2 cellular contexts compared by ENCODE assay signal in the genomic region with DNA sequence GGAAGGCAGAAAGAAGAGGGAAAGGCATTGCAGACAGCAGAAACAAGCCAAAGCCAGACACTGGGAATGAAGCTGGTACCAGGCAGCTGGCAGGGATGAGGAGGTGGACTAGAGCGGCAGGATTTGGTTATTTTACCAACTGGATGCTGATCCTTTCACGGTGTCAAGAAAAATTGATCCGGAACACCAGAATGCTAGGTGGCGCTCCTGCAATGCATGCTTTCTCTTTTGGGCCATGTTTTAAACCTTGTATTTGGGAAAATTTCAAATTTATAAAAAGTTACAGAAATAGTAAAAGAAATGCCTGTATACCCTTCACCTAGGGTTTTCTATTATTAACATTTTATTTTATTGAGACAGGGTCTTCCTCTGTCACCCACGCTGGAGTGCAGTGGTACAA.
TF ChIP-seq lines count a peak whose summit lies in the region.

No MANE protein-coding gene starts in this region.

TF ChIP-seq in SK-N-SH, 30 proteins besides CTCF, POLR2A, EP300 and RAD21 (continued from another document):
- TF ChIP-seq POLR2AphosphoS5 (IDR thresholded peaks at IDR 0.05; ENCODE audit: low read depth, low read length) (no peak), NRF1 (IDR thresholded peaks at IDR 0.05; ENCODE audit: low read depth, low read length) (no peak), SIN3A (IDR thresholded peaks at IDR 0.05; ENCODE audit: borderline replicate concordance, low read depth, low read length) (no peak), YY1 (IDR thresholded peaks at IDR 0.05; ENCODE audit: low read depth) (no peak), JUND (IDR thresholded peaks at IDR 0.05) (no peak)
- TF ChIP-seq, protein P1, sequence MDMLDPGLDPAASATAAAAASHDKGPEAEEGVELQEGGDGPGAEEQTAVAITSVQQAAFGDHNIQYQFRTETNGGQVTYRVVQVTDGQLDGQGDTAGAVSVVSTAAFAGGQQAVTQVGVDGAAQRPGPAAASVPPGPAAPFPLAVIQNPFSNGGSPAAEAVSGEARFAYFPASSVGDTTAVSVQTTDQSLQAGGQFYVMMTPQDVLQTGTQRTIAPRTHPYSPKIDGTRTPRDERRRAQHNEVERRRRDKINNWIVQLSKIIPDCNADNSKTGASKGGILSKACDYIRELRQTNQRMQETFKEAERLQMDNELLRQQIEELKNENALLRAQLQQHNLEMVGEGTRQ (IDR thresholded peaks at IDR 0.05; ENCODE audit: borderline replicate concordance, low read depth, low read length), result no peak
- TF ChIP-seq, protein P2, sequence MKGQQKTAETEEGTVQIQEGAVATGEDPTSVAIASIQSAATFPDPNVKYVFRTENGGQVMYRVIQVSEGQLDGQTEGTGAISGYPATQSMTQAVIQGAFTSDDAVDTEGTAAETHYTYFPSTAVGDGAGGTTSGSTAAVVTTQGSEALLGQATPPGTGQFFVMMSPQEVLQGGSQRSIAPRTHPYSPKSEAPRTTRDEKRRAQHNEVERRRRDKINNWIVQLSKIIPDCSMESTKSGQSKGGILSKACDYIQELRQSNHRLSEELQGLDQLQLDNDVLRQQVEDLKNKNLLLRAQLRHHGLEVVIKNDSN (IDR thresholded peaks at IDR 0.05; ENCODE audit: borderline replicate concordance, low read depth), result no peak

TF ChIP-seq in SK-N-SH treated with all-trans-retinoic acid at 6 μM for 48 hours, 23 proteins besides CTCF, POLR2A, EP300 and RAD21 (continued from another document):
- TF ChIP-seq, protein P3, sequence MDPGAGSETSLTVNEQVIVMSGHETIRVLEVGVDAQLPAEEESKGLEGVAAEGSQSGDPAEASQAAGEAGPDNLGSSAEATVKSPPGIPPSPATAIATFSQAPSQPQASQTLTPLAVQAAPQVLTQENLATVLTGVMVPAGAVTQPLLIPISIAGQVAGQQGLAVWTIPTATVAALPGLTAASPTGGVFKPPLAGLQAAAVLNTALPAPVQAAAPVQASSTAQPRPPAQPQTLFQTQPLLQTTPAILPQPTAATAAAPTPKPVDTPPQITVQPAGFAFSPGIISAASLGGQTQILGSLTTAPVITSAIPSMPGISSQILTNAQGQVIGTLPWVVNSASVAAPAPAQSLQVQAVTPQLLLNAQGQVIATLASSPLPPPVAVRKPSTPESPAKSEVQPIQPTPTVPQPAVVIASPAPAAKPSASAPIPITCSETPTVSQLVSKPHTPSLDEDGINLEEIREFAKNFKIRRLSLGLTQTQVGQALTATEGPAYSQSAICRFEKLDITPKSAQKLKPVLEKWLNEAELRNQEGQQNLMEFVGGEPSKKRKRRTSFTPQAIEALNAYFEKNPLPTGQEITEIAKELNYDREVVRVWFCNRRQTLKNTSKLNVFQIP (CRISPR knock-in tag; IDR thresholded peaks at IDR 0.05; ENCODE audit: borderline replicate concordance, low read depth), result no peak
- TF ChIP-seq ZNF70 (CRISPR knock-in tag; IDR thresholded peaks at IDR 0.05) (no peak), GLIS3 (CRISPR knock-in tag; IDR thresholded peaks at IDR 0.05) (no peak), RARB (CRISPR knock-in tag; IDR thresholded peaks at IDR 0.05) (no peak)
